19 cellular contexts compared by ENCODE assay signal in genomic region chr15:84699538-84700191, GRCh38. TPM values are rescaled to one million over a fixed set of nuclear protein-coding genes. Genes with fewer than 3 reads are reported as not detected.
A peak's percentile ranks its signal among the peaks of the same experiment; 100 is the strongest.
DNase-seq lines count a peak whose midpoint lies in the region; ATAC-seq and TF ChIP-seq lines count a peak whose summit lies in the region.
"Had no signal": no experiment of that assay in that cellular context is flagged by ENCODE, and none has a peak within 500 bp of the region (broad histone marks: within the 10 kb centered on the region; RNA-seq: fewer than 3 reads in every experiment).

No MANE protein-coding gene starts in this region.

- H3K4me1 Mint-ChIP-seq in T-cell (peaks cover 70 to 76% (median 73%) of the 10 kb centered on the region in 3 donors), chondrocyte (ENCODE audit: low read depth) (peaks cover 44% of the 10 kb centered on the region)
- H3K4me1 Mint-ChIP-seq in stimulated activated naive B cell treated with anti-CD40 and anti-IgM and Interleukin-4, amounts not matched to agents 10 μg/mL and 1 μg/mL and 100 μg/mL, for 72 hours: peaks cover 26 to 54% of the 10 kb centered on the region in 2 donors

- peak overlapping the region in 2 of 3 donors; percentile 1 to 49 for H3K4me3 Mint-ChIP-seq in T-cell
- H3K4me3 Mint-ChIP-seq in chondrocyte (ENCODE audit: unreplicated experiment): no peak overlapping the region
- no peak overlapping the region for H3K4me3 Mint-ChIP-seq in stimulated activated naive B cell treated with anti-CD40 and anti-IgM and Interleukin-4, amounts not matched to agents 10 μg/mL and 1 μg/mL and 100 μg/mL, for 72 hours
- H3K4me3 Mint-ChIP-seq: activated B cell treated with CpG ODN at 0.5 μM for 24 hours had no signal

- H3K27ac Mint-ChIP-seq in T-cell (peak overlapping the region in 1 of 2 donors; percentile 71), chondrocyte (ENCODE audit: unreplicated experiment) (peak overlapping the region; percentile 59)
- H3K27ac Mint-ChIP-seq in stimulated activated naive B cell treated with anti-CD40 and anti-IgM and Interleukin-4, amounts not matched to agents 10 μg/mL and 1 μg/mL and 100 μg/mL, for 72 hours: peak overlapping the region; percentile 14
- H3K27ac Mint-ChIP-seq: activated B cell treated with CpG ODN at 0.5 μM for 24 hours had no signal

- ATAC-seq in T-cell (replicated peaks in 1 of 4): peak in 1 of 4 experiments; percentile 30
- ATAC-seq in stimulated activated naive B cell treated with anti-CD40 and anti-IgM and Interleukin-4, amounts not matched to agents 10 μg/mL and 1 μg/mL and 100 μg/mL, for 72 hours (replicated peaks): peak; percentile 61 to 68
- no peak for ATAC-seq in HG02588 (IDR thresholded peaks at IDR 0.05; ENCODE audit: unreplicated experiment)
- ATAC-seq in HG02852 (IDR thresholded peaks at IDR 0.05; ENCODE audit: unreplicated experiment): no peak
- ATAC-seq: mucosa of descending colon, sciatic nerve had no signal

- H3K9me3 Mint-ChIP-seq in T-cell (no peaks in the 10 kb centered on the region), chondrocyte (ENCODE audit: low read depth) (no peaks in the 10 kb centered on the region)
- H3K9me3 Mint-ChIP-seq in stimulated activated naive B cell treated with anti-CD40 and anti-IgM and Interleukin-4, amounts not matched to agents 10 μg/mL and 1 μg/mL and 100 μg/mL, for 72 hours: no peaks in the 10 kb centered on the region
- H3K9me3 Mint-ChIP-seq: activated B cell treated with CpG ODN at 0.5 μM for 24 hours had no signal

- no peaks in the 10 kb centered on the region for H3K27me3 Mint-ChIP-seq in T-cell
- no peaks in the 10 kb centered on the region for H3K27me3 Mint-ChIP-seq in chondrocyte (ENCODE audit: low read depth)
- no peaks in the 10 kb centered on the region for H3K27me3 Mint-ChIP-seq in stimulated activated naive B cell treated with anti-CD40 and anti-IgM and Interleukin-4, amounts not matched to agents 10 μg/mL and 1 μg/mL and 100 μg/mL, for 72 hours
- H3K27me3 Mint-ChIP-seq: activated B cell treated with CpG ODN at 0.5 μM for 24 hours had no signal

- no peak for TF ChIP-seq CTCF in chondrocyte (IDR thresholded peaks at IDR 0.05)

- DNase-seq in stimulated activated CD4-positive, alpha-beta T cell treated with anti-CD3 and anti-CD28 coated beads, Interleukin-15, amount 100 ng/mL, for 24 hours: peak; percentile 21
- DNase-seq in stimulated activated CD4-positive, alpha-beta T cell treated with anti-CD3 and anti-CD28 coated beads, Interleukin-1b, Interleukin-23, amount 100 ng/mL, for 48 hours: no peak
- DNase-seq in T-cell: no peak
- DNase-seq in chondrocyte (ENCODE audit: low spot score): no peak
- DNase-seq in stimulated activated naive B cell treated with anti-CD40 and anti-IgM and Interleukin-4, amounts not matched to agents 10 μg/mL and 1 μg/mL and 100 μg/mL, for 72 hours: no peak
- DNase-seq: activated B cell treated with CpG ODN at 0.5 μM for 24 hours; central memory CD4-positive, alpha-beta T cell; effector CD8-positive, alpha-beta T cell; GDM1; KBM-7; left ventricle myocardium inferior; mucosa of descending colon; NCI-H1092; NCI-H524; OCI-M1; SHP77 treated with DMSO at 0.1 percent for 48 hours had no signal

- POLR2A ChIA-PET in T-cell (lab: Charles Lee): interaction anchor here (0.6 kb wide), 2 partner anchors 32 to 372 kb away, joined by 3 read pairs; no protein-coding TSS in a partner anchor

- H3K36me3 Mint-ChIP-seq in T-cell: peaks cover 5% of the 10 kb centered on the region
- H3K36me3 Mint-ChIP-seq in chondrocyte (ENCODE audit: low read depth): no peaks in the 10 kb centered on the region
- H3K36me3 Mint-ChIP-seq in stimulated activated naive B cell treated with anti-CD40 and anti-IgM and Interleukin-4, amounts not matched to agents 10 μg/mL and 1 μg/mL and 100 μg/mL, for 72 hours: peaks cover 20 to 30% of the 10 kb centered on the region in 2 donors

- CTCF ChIA-PET in T-cell (lab: Charles Lee): interaction anchor here (0.6 kb wide), 2 partner anchors 22 to 64 kb away, joined by 3 to 7 read pairs; no protein-coding TSS in a partner anchor

RNA-seq across cellular contexts. Expression of gene SEC11A, which starts 16.3 kb away (rescaled TPM):
- 10 to 100 TPM; 52.3 to 68.9 (median 66.5) TPM for total RNA-seq in T-cell
- total RNA-seq in chondrocyte: 175 to 198 TPM (median 195 TPM) in 3 replicates

RNA-seq across cellular contexts. Expression of gene NMB, which starts 41.7 kb away (rescaled TPM):
- total RNA-seq in T-cell: 1 to 10 TPM; 1.3 to 3.5 (median 2.9) TPM
- total RNA-seq in chondrocyte: 5.7 to 8.5 TPM (median 7.8 TPM) in 3 replicates

RNA-seq across cellular contexts. Expression of gene WDR73, which starts 45.6 kb away (rescaled TPM):
- 10 to 100 TPM; 24.4 to 39.0 (median 36.3) TPM for total RNA-seq in T-cell
- 13.6 to 21.9 TPM (median 17.0 TPM) in 3 replicates for total RNA-seq in chondrocyte

RNA-seq across cellular contexts. Expression of gene ZNF592, which starts 48.7 kb away (rescaled TPM):
- total RNA-seq in T-cell (10 to 100 TPM; 34.5 to 43.6 (median 39.0) TPM), chondrocyte (30.6 to 31.5 TPM (median 30.6 TPM) in 3 replicates)

Comparison
In these comparisons a context has a peak if more than half of its experiments do, and no peak if none do; other contexts are left out.
1. ATAC-seq: peak in stimulated activated naive B cell treated with anti-CD40 and anti-IgM and Interleukin-4, amounts not matched to agents 10 μg/mL and 1 μg/mL and 100 μg/mL, for 72 hours (2 of 2); none in HG02588 (single experiment) and HG02852 (single experiment).
2. H3K4me3 Mint-ChIP-seq: peak in T-cell (2 of 3); none in chondrocyte (single experiment) and stimulated activated naive B cell treated with anti-CD40 and anti-IgM and Interleukin-4, amounts not matched to agents 10 μg/mL and 1 μg/mL and 100 μg/mL, for 72 hours (0 of 2).